ENCODE assay signal across 14 cellular contexts in the genomic region with DNA sequence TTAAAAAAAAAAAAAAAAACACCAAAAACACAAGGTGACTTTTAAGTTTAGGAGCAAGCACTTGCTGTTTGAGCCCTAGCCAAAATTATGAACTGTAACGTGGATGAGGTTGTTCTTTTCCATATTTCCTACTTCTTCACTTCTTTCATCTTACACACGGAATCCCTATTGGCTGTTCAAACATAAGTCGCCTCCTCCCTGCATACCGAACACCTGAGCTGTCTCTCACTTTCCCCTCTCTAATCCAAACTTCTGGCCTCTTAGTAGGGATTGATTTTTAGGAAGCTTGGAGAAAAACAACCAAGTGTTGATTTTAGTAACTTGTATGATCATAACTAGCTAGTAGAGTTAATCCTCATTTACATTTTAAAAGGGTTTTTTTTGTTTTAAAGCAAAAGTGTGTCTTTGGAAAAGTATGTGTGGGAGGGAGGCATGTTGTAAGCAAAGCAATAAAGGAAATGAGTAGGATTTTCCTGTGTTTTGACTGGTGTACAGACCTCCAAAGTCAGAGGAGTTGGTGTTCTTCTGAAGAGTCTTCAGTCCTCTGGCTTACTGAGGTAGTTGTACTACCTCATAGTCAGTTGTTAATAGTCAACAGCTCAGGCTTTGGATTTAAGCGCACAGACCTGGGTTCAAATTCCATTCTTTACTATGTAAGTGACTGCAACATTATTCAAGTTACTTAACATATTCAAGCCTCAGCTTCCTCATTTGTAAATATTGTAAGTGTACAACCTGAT. TPM values are rescaled to one million over a fixed set of nuclear protein-coding genes. Genes with fewer than 3 reads are reported as not detected.
DNase-seq lines count a peak whose midpoint lies in the region; TF ChIP-seq lines count a peak whose summit lies in the region.
"Had no signal": no experiment of that assay in that cellular context is flagged by ENCODE, and none has a peak within 500 bp of the region (broad histone marks: within the 10 kb centered on the region; RNA-seq: fewer than 3 reads in every experiment).

No MANE protein-coding gene starts in this region.

- H3K4me3 ChIP-seq in endodermal cell (ENCODE audit: low read length): peak overlapping the region; percentile 6
- H3K4me3 ChIP-seq: right atrium auricular region, SK-N-MC had no signal

- H3K4me1 ChIP-seq in endodermal cell (ENCODE audit: control insufficient read depth, insufficient read depth, low read length): peaks cover 26% of the 10 kb centered on the region
- H3K4me1 ChIP-seq: right atrium auricular region had no signal

- H3K27me3 Mint-ChIP-seq in endodermal cell (ENCODE audit: insufficient read depth) (no peaks in the 10 kb centered on the region), osteocyte (ENCODE audit: unreplicated experiment) (no peaks in the 10 kb centered on the region)
- H3K27me3 Mint-ChIP-seq: CD8-positive, alpha-beta memory T cell had no signal

- H3K4me1 Mint-ChIP-seq in endodermal cell (peaks cover 58% of the 10 kb centered on the region), osteocyte (ENCODE audit: unreplicated experiment) (peaks cover 20% of the 10 kb centered on the region)

- H3K36me3 ChIP-seq in endodermal cell (ENCODE audit: control insufficient read depth, insufficient read depth, low read length): peaks cover 68% of the 10 kb centered on the region

- H3K27me3 ChIP-seq in endodermal cell (ENCODE audit: control insufficient read depth, insufficient read depth, low read length, poor library complexity, severe bottlenecking): no peaks in the 10 kb centered on the region
- H3K27me3 ChIP-seq: right atrium auricular region had no signal

- TF ChIP-seq CTCF in endodermal cell (conservative IDR thresholded peaks at IDR 0.05): no peak
- no peak for TF ChIP-seq CTCF in osteocyte (IDR thresholded peaks at IDR 0.05)

- H3K9me3 Mint-ChIP-seq in endodermal cell (no peaks in the 10 kb centered on the region), osteocyte (ENCODE audit: unreplicated experiment) (no peaks in the 10 kb centered on the region)
- H3K9me3 Mint-ChIP-seq: CD8-positive, alpha-beta memory T cell; natural killer cell had no signal

- H3K4me3 Mint-ChIP-seq in endodermal cell (no peak overlapping the region), osteocyte (ENCODE audit: unreplicated experiment) (no peak overlapping the region)
- H3K4me3 Mint-ChIP-seq: CD8-positive, alpha-beta memory T cell; natural killer cell had no signal

- DNase-seq in ELR (ENCODE audit: low read depth): peak; percentile 39
- peak; percentile 79 for DNase-seq in NCI-H226
- no peak for DNase-seq in endodermal cell
- no peak for DNase-seq in osteocyte (ENCODE audit: extremely low spot score, unreplicated experiment)
- no peak for DNase-seq in NCI-H1092 (lab: John Stamatoyannopoulos, UW)
- no peak for DNase-seq in HUDEP-2 (lab: John Stamatoyannopoulos, UW; ENCODE audit: unreplicated experiment in 76 of 76)
- no peak for DNase-seq in COLO829 (ENCODE audit: low spot score)
- DNase-seq: aorta; CD8-positive, alpha-beta memory T cell; effector CD8-positive, alpha-beta T cell; head of caudate nucleus; natural killer cell had no signal

- 85 to 100% methylated on average over 2 to 5 of the region's 5 CpGs for WGBS in endodermal cell (ENCODE audit: insufficient coverage in 1 of 2, insufficient read length in 1 of 2), 2 experiments

- no peak overlapping the region for H3K9ac ChIP-seq in endodermal cell (ENCODE audit: extremely low read depth, low read length, poor library complexity, severe bottlenecking)

- no peak overlapping the region for H3K27ac ChIP-seq in endodermal cell (ENCODE audit: low read depth, low read length)
- H3K27ac ChIP-seq: right atrium auricular region, SK-N-MC had no signal

- H3K9me3 ChIP-seq in endodermal cell (ENCODE audit: control insufficient read depth, low read length): no peaks in the 10 kb centered on the region
- H3K9me3 ChIP-seq: right atrium auricular region had no signal

- H3K36me3 Mint-ChIP-seq in endodermal cell (ENCODE audit: low read depth) (peaks cover 58% of the 10 kb centered on the region), osteocyte (ENCODE audit: unreplicated experiment) (peaks cover 26% of the 10 kb centered on the region)

- H3K27ac Mint-ChIP-seq in endodermal cell (peak overlapping the region; percentile 10), osteocyte (ENCODE audit: unreplicated experiment) (peak overlapping the region; percentile 53)

RNA-seq across cellular contexts. Expression of gene RABGEF1, which starts 39.3 kb away (rescaled TPM):
- total RNA-seq in endodermal cell (10 to 100 TPM; 22.7 to 26.7 TPM), osteocyte (25.3 and 25.9 TPM in 2 replicates)
- 18.2 TPM for polyA plus RNA-seq in endodermal cell (2013, experiment 1 of 2)
- polyA plus RNA-seq in endodermal cell (2013, experiment 2 of 2): 18.5 TPM

Comparison
In these comparisons a context has a peak if more than half of its experiments do, and no peak if none do; other contexts are left out.
1. DNase-seq: peak in ELR (single experiment) and NCI-H226 (single experiment); none in endodermal cell (single experiment), osteocyte (single experiment), NCI-H1092 (single experiment), HUDEP-2 (0 of 76) and COLO829 (single experiment).